12 cellular contexts compared by ENCODE assay signal in genomic region chr10:96584474-96584873, GRCh38. TPM values are rescaled to one million over a fixed set of nuclear protein-coding genes. Genes with fewer than 3 reads are reported as not detected.
DNase-seq lines count a peak whose midpoint lies in the region; ATAC-seq and TF ChIP-seq lines count a peak whose summit lies in the region.
"Had no signal": no experiment of that assay in that cellular context is flagged by ENCODE, and none has a peak within 500 bp of the region (broad histone marks: within the 10 kb centered on the region; RNA-seq: fewer than 3 reads in every experiment).

No MANE protein-coding gene starts in this region.

- H3K4me2 ChIP-seq in Karpas-422 (ENCODE audit: low read depth, low read length, poor library complexity, severe bottlenecking) (peak overlapping the region; percentile 86), neural progenitor cell (peak overlapping the region; percentile 96)

- no peaks in the 10 kb centered on the region for H3K9me2 ChIP-seq in Karpas-422 (replicated peaks; ENCODE audit: insufficient read depth, low read length)

- H3K4me1 Mint-ChIP-seq in CD8-positive, alpha-beta memory T cell = peaks cover 57 to 67% (median 64%) of the 10 kb centered on the region in 3 donors
- peaks cover 36% of the 10 kb centered on the region for H3K4me1 Mint-ChIP-seq in dendritic cell treated with granulocyte-macrophage colony-stimulating factor and Interleukin-4, amounts not matched to agents 40 ng/mL and 50 ng/mL, for 4 days (ENCODE audit: low read depth)
- H3K4me1 Mint-ChIP-seq in neural progenitor cell = peaks cover 30% of the 10 kb centered on the region

- no peak for ATAC-seq in HG03139 (IDR thresholded peaks at IDR 0.05; ENCODE audit: unreplicated experiment)

- H3K27ac ChIP-seq in CD8-positive, alpha-beta memory T cell (ENCODE audit: low read depth, low read length) = no peak overlapping the region
- H3K27ac ChIP-seq in Karpas-422 (ENCODE audit: low read length) (no peak overlapping the region), neural progenitor cell (no peak overlapping the region)
- H3K27ac ChIP-seq: suprapubic skin had no signal

- CTCF ChIA-PET in CD8-positive, alpha-beta memory T cell (lab: Charles Lee) = interaction anchor here (1.6 kb wide), 1 partner anchor 56 kb away, joined by 5 read pairs; no protein-coding TSS in a partner anchor

- H2AFZ ChIP-seq in Karpas-422 (ENCODE audit: low read length) (no peak overlapping the region), neural progenitor cell (replicated peaks) (no peak overlapping the region)

- peaks cover 34% of the 10 kb centered on the region for H3F3A ChIP-seq in neural progenitor cell (ENCODE audit: low read depth)

- no peak for DNase-seq in CD8-positive, alpha-beta memory T cell
- DNase-seq in Karpas-422 (no peak), neural progenitor cell (ENCODE audit: low spot score) (no peak), SKM-1 (lab: John Stamatoyannopoulos, UW; ENCODE audit: unreplicated experiment) (no peak), GM19238 (ENCODE audit: insufficient read length, low spot score) (no peak)
- DNase-seq: activated CD8-positive, alpha-beta memory T cell treated with anti-CD3 and anti-CD28 coated beads, Interleukin-2, amount 50 U/mL, for 4 hours; NCI-H2081 treated with DMSO at 0.1 percent for 48 hours; NCI-H82; Right ventricle myocardium superior had no signal

- peaks cover 0 to 26% (median 2%) of the 10 kb centered on the region in 3 donors for H3K36me3 Mint-ChIP-seq in CD8-positive, alpha-beta memory T cell
- peaks cover 26% of the 10 kb centered on the region for H3K36me3 Mint-ChIP-seq in dendritic cell treated with granulocyte-macrophage colony-stimulating factor and Interleukin-4, amounts not matched to agents 40 ng/mL and 50 ng/mL, for 4 days (ENCODE audit: low read depth)
- H3K36me3 Mint-ChIP-seq in neural progenitor cell = no peaks in the 10 kb centered on the region

- H3K27me3 Mint-ChIP-seq in CD8-positive, alpha-beta memory T cell = no peaks in the 10 kb centered on the region
- H3K27me3 Mint-ChIP-seq in dendritic cell treated with granulocyte-macrophage colony-stimulating factor and Interleukin-4, amounts not matched to agents 40 ng/mL and 50 ng/mL, for 4 days = no peaks in the 10 kb centered on the region
- no peaks in the 10 kb centered on the region for H3K27me3 Mint-ChIP-seq in neural progenitor cell (ENCODE audit: insufficient read depth, low read depth)

- TF ChIP-seq CTCF in neural progenitor cell (IDR thresholded peaks at IDR 0.05) = no peak

- peaks cover 70% of the 10 kb centered on the region for H3K79me2 ChIP-seq in Karpas-422 (ENCODE audit: low read length)
- H3K79me2 ChIP-seq in neural progenitor cell (ENCODE audit: low read depth) = peaks cover 80% of the 10 kb centered on the region

- intact Hi-C loops in dendritic cell treated with granulocyte-macrophage colony-stimulating factor and Interleukin-4, amounts not matched to agents 40 ng/mL and 50 ng/mL, for 4 days (cut with micrococcal nuclease) = loop anchor here (10.0 kb wide), 1 partner anchor 130 kb away; no protein-coding TSS in a partner anchor

- no peaks in the 10 kb centered on the region for H3K27me3 ChIP-seq in CD8-positive, alpha-beta memory T cell (ENCODE audit: insufficient read depth, low read length, poor library complexity, severe bottlenecking)
- H3K27me3 ChIP-seq in Karpas-422 (ENCODE audit: low read length) = no peaks in the 10 kb centered on the region
- H3K27me3 ChIP-seq in neural progenitor cell = no peaks in the 10 kb centered on the region
- H3K27me3 ChIP-seq: suprapubic skin had no signal

- H3K27ac Mint-ChIP-seq in CD8-positive, alpha-beta memory T cell = peak overlapping the region in 6 of 8 donors; percentile 23 to 84 (median 66)
- H3K27ac Mint-ChIP-seq in dendritic cell treated with granulocyte-macrophage colony-stimulating factor and Interleukin-4, amounts not matched to agents 40 ng/mL and 50 ng/mL, for 4 days = no peak overlapping the region
- H3K27ac Mint-ChIP-seq in neural progenitor cell = no peak overlapping the region

- peaks cover 23% of the 10 kb centered on the region for H4K20me1 ChIP-seq in Karpas-422 (ENCODE audit: insufficient read depth, low read depth, low read length)
- peaks cover 54% of the 10 kb centered on the region for H4K20me1 ChIP-seq in neural progenitor cell (ENCODE audit: low read depth)

- peak overlapping the region in 6 of 7 donors; percentile 37 to 67 (median 45) for H3K4me3 Mint-ChIP-seq in CD8-positive, alpha-beta memory T cell
- H3K4me3 Mint-ChIP-seq in dendritic cell treated with granulocyte-macrophage colony-stimulating factor and Interleukin-4, amounts not matched to agents 40 ng/mL and 50 ng/mL, for 4 days = peak overlapping the region; percentile 30
- H3K4me3 Mint-ChIP-seq in neural progenitor cell = no peak overlapping the region

- no peaks in the 10 kb centered on the region for H3K9me3 ChIP-seq in CD8-positive, alpha-beta memory T cell (ENCODE audit: low read length)
- H3K9me3 ChIP-seq in Karpas-422 (ENCODE audit: low read length) = no peaks in the 10 kb centered on the region
- H3K9me3 ChIP-seq in neural progenitor cell (ENCODE audit: low read depth) = no peaks in the 10 kb centered on the region
- H3K9me3 ChIP-seq: suprapubic skin had no signal

- H3K4me1 ChIP-seq in CD8-positive, alpha-beta memory T cell (ENCODE audit: insufficient read depth, low read length) = peaks cover 77% of the 10 kb centered on the region
- H3K4me1 ChIP-seq in Karpas-422 (ENCODE audit: low read length) = peaks cover 36% of the 10 kb centered on the region
- H3K4me1 ChIP-seq in neural progenitor cell = peaks cover 37% of the 10 kb centered on the region

- H3K36me3 ChIP-seq in CD8-positive, alpha-beta memory T cell (ENCODE audit: insufficient read depth, low read length) = no peaks in the 10 kb centered on the region
- H3K36me3 ChIP-seq in Karpas-422 (ENCODE audit: insufficient read depth, low read length) (no peaks in the 10 kb centered on the region), neural progenitor cell (no peaks in the 10 kb centered on the region)
- H3K36me3 ChIP-seq: suprapubic skin had no signal

- POLR2A ChIA-PET in CD8-positive, alpha-beta memory T cell (lab: Charles Lee) = no interaction called here

- no peak overlapping the region for H3K9ac ChIP-seq in Karpas-422 (ENCODE audit: low read length)
- no peak overlapping the region for H3K9ac ChIP-seq in neural progenitor cell

- no peaks in the 10 kb centered on the region for H3K9me3 Mint-ChIP-seq in CD8-positive, alpha-beta memory T cell
- H3K9me3 Mint-ChIP-seq in dendritic cell treated with granulocyte-macrophage colony-stimulating factor and Interleukin-4, amounts not matched to agents 40 ng/mL and 50 ng/mL, for 4 days = no peaks in the 10 kb centered on the region
- H3K9me3 Mint-ChIP-seq in neural progenitor cell = no peaks in the 10 kb centered on the region

- H3K4me3 ChIP-seq in CD8-positive, alpha-beta memory T cell (ENCODE audit: low read length) = no peak overlapping the region
- no peak overlapping the region for H3K4me3 ChIP-seq in Karpas-422 (ENCODE audit: low read length)
- H3K4me3 ChIP-seq in neural progenitor cell = no peak overlapping the region

RNA-seq across cellular contexts. Expression of gene TM9SF3, which starts 2.3 kb away (rescaled TPM):
- total RNA-seq in CD8-positive, alpha-beta memory T cell = 100 to 1,000 TPM in 1 of 2 experiments, 10 to 100 TPM in 1; 89.7 to 103 TPM
- polyA plus RNA-seq in CD8-positive, alpha-beta memory T cell = 95.8 TPM
- total RNA-seq in Karpas-422 (2014; rRNA removed; shearing (Covaris generic); ENCODE audit: low replicate concordance) = 17.9 and 32.5 TPM in 2 replicates
- 73.1 and 122 TPM in 2 replicates for total RNA-seq in neural progenitor cell (ENCODE audit: low replicate concordance)

Comparison
In these comparisons a context has a peak if more than half of its experiments do, and no peak if none do; other contexts are left out.
1. H3K27ac Mint-ChIP-seq: peak in CD8-positive, alpha-beta memory T cell (6 of 8); none in dendritic cell treated with granulocyte-macrophage colony-stimulating factor and Interleukin-4, amounts not matched to agents 40 ng/mL and 50 ng/mL, for 4 days (single experiment) and neural progenitor cell (single experiment).